1 cellular context compared by ENCODE assay signal in the genomic region with DNA sequence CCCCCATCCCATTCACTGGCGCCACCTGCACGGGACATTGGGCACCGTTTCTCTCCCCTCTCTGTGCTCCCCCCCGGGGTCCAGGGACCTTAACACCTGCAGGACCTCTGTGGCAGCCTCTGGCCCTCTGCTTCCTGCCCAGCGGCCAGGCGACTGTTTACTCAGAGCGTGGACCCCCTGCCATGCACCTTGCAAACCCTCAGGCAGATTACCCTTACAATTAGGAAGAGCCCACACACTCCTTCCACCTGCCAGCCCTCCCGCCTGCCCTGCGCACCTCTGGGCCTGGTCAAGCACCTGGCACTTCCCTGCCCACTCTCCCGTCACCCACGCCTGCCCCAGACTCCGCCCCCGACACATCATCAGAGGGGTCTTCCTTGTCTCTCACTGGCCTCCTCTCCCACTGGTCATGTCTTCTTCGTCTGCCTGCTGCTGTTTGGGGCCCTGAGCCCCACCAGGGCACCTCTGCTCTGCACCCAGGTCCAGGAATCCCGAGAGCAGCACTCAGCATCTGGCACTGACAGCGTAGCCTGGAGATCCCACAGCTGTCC.
TF ChIP-seq lines count a peak whose summit lies in the region.

No MANE protein-coding gene starts in this region.

TF ChIP-seq in H1, 55 proteins besides CTCF, POLR2A, EP300 and RAD21:
- TF ChIP-seq, protein P1, sequence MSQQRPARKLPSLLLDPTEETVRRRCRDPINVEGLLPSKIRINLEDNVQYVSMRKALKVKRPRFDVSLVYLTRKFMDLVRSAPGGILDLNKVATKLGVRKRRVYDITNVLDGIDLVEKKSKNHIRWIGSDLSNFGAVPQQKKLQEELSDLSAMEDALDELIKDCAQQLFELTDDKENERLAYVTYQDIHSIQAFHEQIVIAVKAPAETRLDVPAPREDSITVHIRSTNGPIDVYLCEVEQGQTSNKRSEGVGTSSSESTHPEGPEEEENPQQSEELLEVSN (IDR thresholded peaks at IDR 0.05): no peak
- TF ChIP-seq POU5F1 (IDR thresholded peaks at IDR 0.05; ENCODE audit: low read depth, low read length) (no peak), KDM4A (IDR thresholded peaks at IDR 0.05; ENCODE audit: low read depth, low read length, severe bottlenecking) (no peak), ZNF274 (IDR thresholded peaks at IDR 0.05; ENCODE audit: borderline replicate concordance, extremely low read depth, low read length) (no peak), PHF8 (conservative IDR thresholded peaks at IDR 0.05; ENCODE audit: low read depth, low read length) (no peak), CBX5 (IDR thresholded peaks at IDR 0.05; ENCODE audit: low read depth, low read length) (no peak)
- TF ChIP-seq, protein P2, sequence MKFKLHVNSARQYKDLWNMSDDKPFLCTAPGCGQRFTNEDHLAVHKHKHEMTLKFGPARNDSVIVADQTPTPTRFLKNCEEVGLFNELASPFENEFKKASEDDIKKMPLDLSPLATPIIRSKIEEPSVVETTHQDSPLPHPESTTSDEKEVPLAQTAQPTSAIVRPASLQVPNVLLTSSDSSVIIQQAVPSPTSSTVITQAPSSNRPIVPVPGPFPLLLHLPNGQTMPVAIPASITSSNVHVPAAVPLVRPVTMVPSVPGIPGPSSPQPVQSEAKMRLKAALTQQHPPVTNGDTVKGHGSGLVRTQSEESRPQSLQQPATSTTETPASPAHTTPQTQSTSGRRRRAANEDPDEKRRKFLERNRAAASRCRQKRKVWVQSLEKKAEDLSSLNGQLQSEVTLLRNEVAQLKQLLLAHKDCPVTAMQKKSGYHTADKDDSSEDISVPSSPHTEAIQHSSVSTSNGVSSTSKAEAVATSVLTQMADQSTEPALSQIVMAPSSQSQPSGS (IDR thresholded peaks at IDR 0.05; ENCODE audit: low read length): no peak
